In the genomic region with DNA sequence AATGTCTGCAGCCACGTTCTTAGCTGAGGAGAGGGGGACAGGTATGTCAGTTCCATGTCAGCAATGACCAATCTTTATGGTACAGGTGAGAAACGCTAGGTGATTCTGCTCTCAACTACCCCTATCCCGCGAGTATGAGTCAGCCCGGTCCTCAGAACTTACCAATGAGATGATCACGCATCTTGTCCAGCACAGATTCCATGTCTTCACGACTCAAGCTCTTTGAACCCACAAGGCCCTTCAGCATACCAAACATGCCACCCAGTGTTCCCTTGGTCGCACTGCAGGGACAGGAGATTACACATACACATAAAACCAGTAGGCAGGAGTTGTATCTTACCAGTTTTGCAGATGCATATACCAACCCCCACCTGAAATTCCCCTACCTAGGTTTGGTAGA, we compare ENCODE assay signal across 10 cellular contexts. TPM values are rescaled to one million over a fixed set of nuclear protein-coding genes. Genes with fewer than 3 reads are reported as not detected.
A peak's percentile ranks its signal among the peaks of the same experiment; 100 is the strongest.
DNase-seq lines count a peak whose midpoint lies in the region; FAIRE-seq and TF ChIP-seq lines count a peak whose summit lies in the region.
"Had no signal": no experiment of that assay in that cellular context is flagged by ENCODE, and none has a peak within 500 bp of the region (broad histone marks: within the 10 kb centered on the region; RNA-seq: fewer than 3 reads in every experiment).

No MANE protein-coding gene starts in this region.

- H3K36me3 ChIP-seq in astrocyte (ENCODE audit: insufficient read depth, low read length) (peaks cover 61% of the 10 kb centered on the region), neutrophil (peaks cover 68% of the 10 kb centered on the region), stomach (peaks cover 55 to 68% (median 67%) of the 10 kb centered on the region in 4 donors)

- intact Hi-C loops in stomach (cut with DNase I; ENCODE audit: low total_unique reads): no loop called here

- DNase-seq in DMS53 (lab: John Stamatoyannopoulos, UW) (peak; percentile 27), DMS53 treated with DMSO at 0.1 percent for 48 hours (lab: John Stamatoyannopoulos, UW; ENCODE audit: unreplicated experiment) (no peak), astrocyte (ENCODE audit: low read depth) (no peak), NK-92 (lab: John Stamatoyannopoulos, UW; ENCODE audit: unreplicated experiment) (no peak), stomach (no peak)
- DNase-seq: heart left ventricle; NCI-H524 treated with DMSO at 0.1 percent for 48 hours; stimulated activated CD4-positive, alpha-beta T cell treated with anti-CD3 and anti-CD28 coated beads, Interleukin-2, amount 100 ng/mL, for 24 hours had no signal

- peaks cover 57% of the 10 kb centered on the region for H4K20me1 ChIP-seq in astrocyte (ENCODE audit: insufficient read depth, low read length)

- H3K4me1 Mint-ChIP-seq in astrocyte (ENCODE audit: low read depth, unreplicated experiment): peaks cover 25% of the 10 kb centered on the region

- no peaks in the 10 kb centered on the region for H3K9me3 ChIP-seq in astrocyte (ENCODE audit: insufficient read depth, low read depth, low read length)
- H3K9me3 ChIP-seq in neutrophil: no peaks in the 10 kb centered on the region
- H3K9me3 ChIP-seq in stomach: no peaks in the 10 kb centered on the region
- H3K9me3 ChIP-seq: heart left ventricle, upper lobe of left lung had no signal

- H2AFZ ChIP-seq in astrocyte (ENCODE audit: low read depth, low read length): no peak overlapping the region

- H3K27ac Mint-ChIP-seq in astrocyte (ENCODE audit: unreplicated experiment): peak overlapping the region; percentile 30

- no peaks in the 10 kb centered on the region for H3K9me3 Mint-ChIP-seq in astrocyte (ENCODE audit: unreplicated experiment)

- H3K36me3 Mint-ChIP-seq in astrocyte (ENCODE audit: low read depth, unreplicated experiment): peaks cover 18% of the 10 kb centered on the region

- TF ChIP-seq EP300 in stomach (IDR thresholded peaks at IDR 0.05): no peak

- no peak overlapping the region for H3K4me2 ChIP-seq in astrocyte (ENCODE audit: low read length)

- TF ChIP-seq POLR2A in stomach (IDR thresholded peaks at IDR 0.05): no peak

- peak overlapping the region; percentile 58 for H3K4me3 Mint-ChIP-seq in astrocyte (ENCODE audit: unreplicated experiment)

- H3K27ac ChIP-seq in astrocyte (ENCODE audit: low read depth, low read length) (no peak overlapping the region), neutrophil (peak overlapping the region; percentile 10), stomach (no peak overlapping the region)
- H3K27ac ChIP-seq: heart left ventricle, upper lobe of left lung had no signal

- H3K4me3 ChIP-seq in astrocyte (ENCODE audit: insufficient read depth, low read depth, low read length): no peak overlapping the region
- H3K4me3 ChIP-seq in neutrophil (ENCODE audit: low read depth in 1 of 2, low read length in 1 of 2): no peak overlapping the region
- no peak overlapping the region for H3K4me3 ChIP-seq in stomach
- H3K4me3 ChIP-seq: heart left ventricle, upper lobe of left lung had no signal

- WGBS in stomach, 5 donors: 64 to 82% (median 79%) methylated on average over 8 of the region's 8 CpGs

- H3K4me1 ChIP-seq in astrocyte (ENCODE audit: insufficient read depth, low read length): peaks cover 19% of the 10 kb centered on the region
- H3K4me1 ChIP-seq in neutrophil (ENCODE audit: control insufficient read depth in 1 of 2, insufficient read depth in 1 of 2, low read depth in 1 of 2, low read length in 1 of 2): peaks cover 17 to 24% of the 10 kb centered on the region in 2 experiments
- H3K4me1 ChIP-seq in stomach: peaks cover 12 to 40% (median 33%) of the 10 kb centered on the region in 4 donors

- no peak for FAIRE-seq in astrocyte (lab: Jason Lieb, UNC)

- TF ChIP-seq CTCF in astrocyte (IDR thresholded peaks at IDR 0.05; ENCODE audit: insufficient read depth, low read depth, low read length) (no peak), neutrophil (IDR thresholded peaks at IDR 0.05) (no peak), stomach (IDR thresholded peaks at IDR 0.05) (no peak)

- peaks cover 46% of the 10 kb centered on the region for H3K79me2 ChIP-seq in astrocyte (ENCODE audit: insufficient read depth, low read length)

- H3K27me3 ChIP-seq in astrocyte (ENCODE audit: insufficient read depth, low read length) (no peaks in the 10 kb centered on the region), neutrophil (no peaks in the 10 kb centered on the region), stomach (no peaks in the 10 kb centered on the region)
- H3K27me3 ChIP-seq: heart left ventricle, upper lobe of left lung had no signal

- H3K27me3 Mint-ChIP-seq in astrocyte (ENCODE audit: low read depth, unreplicated experiment): no peaks in the 10 kb centered on the region

- no peak overlapping the region for H3K9ac ChIP-seq in astrocyte (ENCODE audit: low read length)

RNA-seq across cellular contexts. Expression of a gene that starts 2.9 kb away (rescaled TPM):
- total RNA-seq in astrocyte: 74.6 and 83.1 TPM in 2 replicates
- 100 to 1,000 TPM in 2 of 5 donors, 10 to 100 TPM in 3; 13.9 to 255 (median 63.7) TPM for total RNA-seq in stomach
- polyA plus RNA-seq in stomach: 10 to 100 TPM; 26.4 to 49.3 (median 37.4) TPM

RNA-seq across cellular contexts. Expression of a gene that starts 3.2 kb away (rescaled TPM):
- total RNA-seq in astrocyte (15.4 and 16.3 TPM in 2 replicates), stomach (10 to 100 TPM in 4 of 5 donors, 1 to 10 TPM in 1; 5.4 to 26.3 (median 14.8) TPM)
- 10 to 100 TPM; 17.3 to 22.7 (median 18.9) TPM for polyA plus RNA-seq in stomach

RNA-seq across cellular contexts. Expression of a gene that starts 17.1 kb away (rescaled TPM):
- total RNA-seq in astrocyte (6.6 and 6.8 TPM in 2 replicates), stomach (10 to 100 TPM in 3 of 5 donors, 1 to 10 TPM in 2; 5.1 to 86.2 (median 15.6) TPM)
- polyA plus RNA-seq in stomach: 1 to 10 TPM; 3.7 to 6.6 (median 5.2) TPM

RNA-seq across cellular contexts. Expression of a gene that starts 38.1 kb away (rescaled TPM):
- 11.3 and 14.0 TPM in 2 replicates for total RNA-seq in astrocyte
- total RNA-seq in stomach: 10 to 100 TPM in 2 of 5 donors, 1 to 10 TPM in 3; 1.8 to 60.3 (median 5.9) TPM
- polyA plus RNA-seq in stomach: 10 to 100 TPM; 10.5 to 21.2 (median 14.7) TPM

RNA-seq across cellular contexts. Expression of a gene that starts 54.2 kb away (rescaled TPM):
- total RNA-seq in astrocyte (27.6 and 28.3 TPM in 2 replicates), stomach (10 to 100 TPM in 4 of 5 donors, 1 to 10 TPM in 1; 7.6 to 50.7 (median 37.4) TPM)
- polyA plus RNA-seq in stomach: 10 to 100 TPM in 2 of 3 donors, 1 to 10 TPM in 1; 6.9 to 25.8 (median 16.5) TPM
